ENCODE assay signal across 8 cellular contexts in the genomic region with DNA sequence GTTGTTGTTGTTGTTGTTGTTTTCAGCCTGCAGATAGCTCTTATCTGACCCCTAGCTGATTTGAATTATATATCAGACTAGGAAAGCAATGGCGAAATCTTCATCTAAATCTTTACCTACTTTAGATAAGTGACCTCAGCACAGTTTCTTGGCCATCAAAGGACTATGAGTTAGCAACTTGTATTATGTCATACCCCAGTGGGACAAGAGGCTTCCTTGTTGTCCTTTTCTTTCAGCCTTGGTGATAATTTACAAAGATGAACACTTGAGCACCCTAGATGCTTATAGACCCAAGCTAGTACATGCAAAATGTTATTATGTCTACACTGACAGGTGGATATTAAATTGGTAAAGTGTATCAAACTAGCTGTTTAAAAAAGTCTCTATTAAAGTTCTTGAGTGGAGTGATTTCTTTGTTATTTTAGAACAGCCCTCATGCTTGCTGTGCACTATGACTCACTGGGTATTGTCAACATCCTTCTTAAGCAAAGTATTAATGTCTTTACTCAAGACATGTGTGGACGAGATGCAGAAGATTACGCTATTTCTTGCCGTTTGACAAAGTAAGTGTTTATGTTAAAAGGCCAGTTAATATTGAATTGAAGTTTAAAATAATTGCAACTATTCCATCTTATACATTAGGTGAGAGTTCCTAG. TPM values are rescaled to one million over a fixed set of nuclear protein-coding genes. Genes with fewer than 3 reads are reported as not detected.
DNase-seq lines count a peak whose midpoint lies in the region; ATAC-seq, FAIRE-seq and TF ChIP-seq lines count a peak whose summit lies in the region.
"Not testable (repeated sequence)": the region's sequence is repeated elsewhere in the genome, so short reads cannot be mapped to it uniquely, and the experiment has no call there.

No MANE protein-coding gene starts in this region.

- H3K27ac ChIP-seq in A549 = peak overlapping the region; percentile 88
- H3K27ac ChIP-seq in brain microvascular endothelial cell = peak overlapping the region; percentile 82

- peaks cover 31% of the 10 kb centered on the region for H3K4me1 ChIP-seq in A549

- POLR2A ChIA-PET in A549 (lab: Yijun Ruan, JAX); activated CD4-positive, alpha-beta memory T cell treated with anti-CD3 and anti-CD28 coated beads, Interleukin-2, amount 10 ng/mL, durations not matched to agents 7 days and 5 days (lab: Charles Lee): not testable (repeated sequence)

- not testable (repeated sequence) for TF ChIP-seq CTCF in A549 (IDR thresholded peaks at IDR 0.05); brain microvascular endothelial cell (IDR thresholded peaks at IDR 0.05; ENCODE audit: low read depth, low read length, missing control alignments); foreskin fibroblast (IDR thresholded peaks at IDR 0.05; ENCODE audit: low read depth, low read length)

- not testable (repeated sequence) for TF ChIP-seq RAD21 in A549 (conservative IDR thresholded peaks at IDR 0.05 in 1 of 2, IDR thresholded peaks at IDR 0.05 in 1 of 2)

- CTCF ChIA-PET in A549 (lab: Yijun Ruan, JAX) = interaction anchor here (0.6 to 3.5 kb wide), 2 partner anchors 10 to 870 kb away, joined by 3 to 13 read pairs; no protein-coding TSS in a partner anchor
- CTCF ChIA-PET in activated CD4-positive, alpha-beta memory T cell treated with anti-CD3 and anti-CD28 coated beads, Interleukin-2, amount 10 ng/mL, durations not matched to agents 7 days and 5 days (lab: Charles Lee) = not testable (repeated sequence)

- H3K4me3 Mint-ChIP-seq in activated CD4-positive, alpha-beta memory T cell treated with anti-CD3 and anti-CD28 coated beads, Interleukin-2, amount 10 ng/mL, durations not matched to agents 7 days and 5 days = not testable (repeated sequence)

- DNase-seq in A549 (ENCODE audit: low read depth in 1 of 2, low spot score in 1 of 2) (peak; percentile 3 to 80), H4 (ENCODE audit: low spot score) (peak; percentile 68), M059J (ENCODE audit: low read depth) (peak; percentile 71), brain microvascular endothelial cell (peak; percentile 46), foreskin fibroblast (peak; percentile 58 to 61), non-pigmented ciliary epithelial cell (ENCODE audit: low read depth) (peak; percentile 31)
- DNase-seq in activated CD4-positive, alpha-beta memory T cell treated with anti-CD3 and anti-CD28 coated beads, Interleukin-2, amount 10 ng/mL, durations not matched to agents 7 days and 5 days = not testable (repeated sequence)

- FAIRE-seq in A549 (lab: Jason Lieb, UNC) = not testable (repeated sequence)

- not testable (repeated sequence) for H3K9me3 ChIP-seq in A549

- peaks cover 36% of the 10 kb centered on the region for H3K4me1 Mint-ChIP-seq in activated CD4-positive, alpha-beta memory T cell treated with anti-CD3 and anti-CD28 coated beads, Interleukin-2, amount 10 ng/mL, durations not matched to agents 7 days and 5 days

- not testable (repeated sequence) for H3K36me3 ChIP-seq in brain microvascular endothelial cell (replicated peaks)

- in situ Hi-C loops in brain microvascular endothelial cell (cut with HindIII; ENCODE audit: low pct_ligation_motif_present, low sequenced_read_pairs) = not testable (repeated sequence)

- H3K27ac Mint-ChIP-seq in activated CD4-positive, alpha-beta memory T cell treated with anti-CD3 and anti-CD28 coated beads, Interleukin-2, amount 10 ng/mL, durations not matched to agents 7 days and 5 days = peak overlapping the region; percentile 26

- not testable (repeated sequence) for H3K9me3 Mint-ChIP-seq in activated CD4-positive, alpha-beta memory T cell treated with anti-CD3 and anti-CD28 coated beads, Interleukin-2, amount 10 ng/mL, durations not matched to agents 7 days and 5 days

- TF ChIP-seq EP300 in A549 (IDR thresholded peaks at IDR 0.05) = not testable (repeated sequence)

- H3K36me3 Mint-ChIP-seq in activated CD4-positive, alpha-beta memory T cell treated with anti-CD3 and anti-CD28 coated beads, Interleukin-2, amount 10 ng/mL, durations not matched to agents 7 days and 5 days (ENCODE audit: low read depth) = peaks cover 16% of the 10 kb centered on the region

- not testable (repeated sequence) for H3K27me3 Mint-ChIP-seq in activated CD4-positive, alpha-beta memory T cell treated with anti-CD3 and anti-CD28 coated beads, Interleukin-2, amount 10 ng/mL, durations not matched to agents 7 days and 5 days

- ATAC-seq in A549 (peak; percentile 64 to 98; a peak in 5 of 6 replicates), esophagus mucosa (peak; percentile 85)

- not testable (repeated sequence) for H3K4me3 ChIP-seq in A549; brain microvascular endothelial cell (ENCODE audit: low read depth, low read length); foreskin fibroblast (ENCODE audit: low read depth in 1 of 2, low read length in 2 of 2)

- WGBS in A549 (ENCODE audit: missing lambda C conversion rate) = 7% methylated on average over 4 of the region's 4 CpGs

- H3K4me2 ChIP-seq in A549 = peak overlapping the region; percentile 84

- not testable (repeated sequence) for H3K27me3 ChIP-seq in brain microvascular endothelial cell (replicated peaks)

- not testable (repeated sequence) for TF ChIP-seq POLR2A in A549 (IDR thresholded peaks at IDR 0.05; ENCODE audit: low read length)

TF ChIP-seq in A549, 52 proteins besides CTCF, POLR2A, EP300 and RAD21:
- peak; percentile 57; the same call in 1 of the 2 replicates for TF ChIP-seq FOSL2 (IDR thresholded peaks at IDR 0.05)
- TF ChIP-seq FOSL2 (CRISPR knock-in tag; IDR thresholded peaks at IDR 0.05) = peak; percentile 79
- TF ChIP-seq JUNB (IDR thresholded peaks at IDR 0.05) = peak; percentile 69
- peak in 1 of 2 experiments; percentile 28; a peak in 1 of 4 replicates for TF ChIP-seq CEBPB (IDR thresholded peaks at IDR 0.05)
- peak; percentile 22 for TF ChIP-seq MAFK (IDR thresholded peaks at IDR 0.05; ENCODE audit: partially characterized antibody)
- peak; percentile 74 for TF ChIP-seq GATA3 (IDR thresholded peaks at IDR 0.05; ENCODE audit: borderline replicate concordance)
- TF ChIP-seq, protein P1, sequence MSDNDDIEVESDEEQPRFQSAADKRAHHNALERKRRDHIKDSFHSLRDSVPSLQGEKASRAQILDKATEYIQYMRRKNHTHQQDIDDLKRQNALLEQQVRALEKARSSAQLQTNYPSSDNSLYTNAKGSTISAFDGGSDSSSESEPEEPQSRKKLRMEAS (IDR thresholded peaks at IDR 0.05) = peak; percentile 39; the same call in 1 of the 2 replicates
TF ChIP-seq in A549: peak in this region for 6; not testable (repeated sequence) for 46.

RNA-seq across cellular contexts. Expression of gene ZNF519, which starts 56.6 kb away (rescaled TPM):
- polyA plus RNA-seq in A549 (2011; rRNA removed) = 6.6 and 7.0 TPM in 2 replicates
- 2.0 and 2.5 TPM in 2 replicates for polyA plus RNA-seq in A549 (2012; cell fraction: cytosol; rRNA removed)
- 4.1 and 6.2 TPM in 2 replicates for polyA plus RNA-seq in A549 (2012; cell fraction: nucleus; rRNA removed)
- 3.2 to 3.5 TPM (median 3.3 TPM) in 3 replicates for polyA plus RNA-seq in A549 (2017; fragmentation: RNase III; extraction: RNeasy Plus Mini Kit Qiagen cat#74134 plus additional on column Dnase treatment)
- polyA minus RNA-seq in A549 (2011; rRNA and poly(A)+ RNA removed) = 5.8 and 6.0 TPM in 2 replicates
- 3.1 and 8.6 TPM in 2 replicates for total RNA-seq in H4 (2014; rRNA removed; shearing (Covaris generic))
- total RNA-seq in M059J (2014; rRNA removed; shearing (Covaris generic)) = 6.2 and 7.4 TPM in 2 replicates
- total RNA-seq in activated CD4-positive, alpha-beta memory T cell treated with anti-CD3 and anti-CD28 coated beads, Interleukin-2, amount 10 ng/mL, durations not matched to agents 7 days and 5 days = 10 to 100 TPM in 1 of 2 experiments, 1 to 10 TPM in 1; 9.1 to 11.1 TPM
- total RNA-seq in esophagus mucosa = 6.7 TPM
